In the genomic region with DNA sequence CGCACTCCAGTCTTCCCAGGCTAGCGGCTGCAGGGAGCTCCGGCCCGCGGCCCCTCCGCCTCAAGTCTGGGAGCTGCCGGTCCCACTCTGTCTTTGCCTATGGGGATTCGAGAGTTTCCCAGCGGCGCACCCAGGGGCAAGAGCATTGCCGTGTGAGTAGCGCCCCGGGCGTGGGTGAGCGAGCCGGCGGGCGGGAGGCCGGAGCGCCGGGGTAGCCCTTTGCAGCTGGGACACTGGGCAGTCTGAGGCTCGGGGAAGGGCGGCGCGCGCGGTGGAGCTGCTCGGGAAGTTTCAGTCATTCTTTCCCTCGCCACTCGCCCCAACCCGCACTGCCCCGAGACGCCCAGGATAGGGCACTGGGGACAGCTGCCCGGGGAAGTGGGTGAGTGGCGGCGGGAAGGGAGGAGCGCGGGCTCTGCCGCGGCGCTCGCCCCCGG, we compare ENCODE assay signal across 10 cellular contexts. TPM values are rescaled to one million over a fixed set of nuclear protein-coding genes. Genes with fewer than 3 reads are reported as not detected.
DNase-seq lines count a peak whose midpoint lies in the region; ATAC-seq and TF ChIP-seq lines count a peak whose summit lies in the region.
"Had no signal": no experiment of that assay in that cellular context is flagged by ENCODE, and none has a peak within 500 bp of the region (broad histone marks: within the 10 kb centered on the region; RNA-seq: fewer than 3 reads in every experiment).

No MANE protein-coding gene starts in this region.

- H3K27ac ChIP-seq in suprapubic skin, result no peak overlapping the region
- H3K27ac ChIP-seq: 22Rv1 had no signal

- H3K4me3 ChIP-seq in suprapubic skin, result peak overlapping the region; percentile 33

- H3K27me3 ChIP-seq in suprapubic skin, result peaks cover 54% of the 10 kb centered on the region

- POLR2A ChIA-PET in activated CD4-positive, alpha-beta memory T cell treated with anti-CD3 and anti-CD28 coated beads for 36 hours (lab: Charles Lee), result no interaction called here

- H3K36me3 ChIP-seq in suprapubic skin, result no peaks in the 10 kb centered on the region

- TF ChIP-seq POLR2A in suprapubic skin (IDR thresholded peaks at IDR 0.05), result no peak

- H3K9me3 ChIP-seq in suprapubic skin, result no peaks in the 10 kb centered on the region

- TF ChIP-seq CTCF in brain (conservative IDR thresholded peaks at IDR 0.05) (no peak), suprapubic skin (IDR thresholded peaks at IDR 0.05) (no peak)

- H3K9me3 Mint-ChIP-seq in brain, result peaks cover 0 to 8% (median 3%) of the 10 kb centered on the region in 5 experiments
- H3K9me3 Mint-ChIP-seq in activated CD4-positive, alpha-beta memory T cell treated with anti-CD3 and anti-CD28 coated beads for 36 hours, result no peaks in the 10 kb centered on the region
- H3K9me3 Mint-ChIP-seq: activated T-helper 1 cell treated with anti-CD3 and anti-CD28 coated beads, Interleukin-12 subunit alpha, Interleukin-12 subunit beta, Interleukin-2, Interleukin-4 antibody, amounts not matched to agents 30 ng/mL and 10 ng/mL and 1 ng/mL, durations not matched to agents 14 hours and 24 hours and 36 hours had no signal

- H3K36me3 Mint-ChIP-seq in brain, result no peaks in the 10 kb centered on the region
- no peaks in the 10 kb centered on the region for H3K36me3 Mint-ChIP-seq in activated CD4-positive, alpha-beta memory T cell treated with anti-CD3 and anti-CD28 coated beads for 36 hours

- H3K4me1 ChIP-seq in suprapubic skin, result peaks cover 8% of the 10 kb centered on the region

- peaks cover 15% of the 10 kb centered on the region for H3K4me1 Mint-ChIP-seq in brain
- H3K4me1 Mint-ChIP-seq in activated CD4-positive, alpha-beta memory T cell treated with anti-CD3 and anti-CD28 coated beads for 36 hours (ENCODE audit: low read depth), result peaks cover 6% of the 10 kb centered on the region

- DNase-seq in DMS79 treated with DMSO at 0.1 percent for 48 hours (lab: John Stamatoyannopoulos, UW), result peak; percentile 22
- no peak for DNase-seq in DMS79 (lab: John Stamatoyannopoulos, UW)
- DNase-seq in iris pigment epithelial cell (ENCODE audit: low read depth), result peak; percentile 16
- no peak for DNase-seq in suprapubic skin (ENCODE audit: low spot score in 2 of 2)
- no peak for DNase-seq in activated CD4-positive, alpha-beta memory T cell treated with anti-CD3 and anti-CD28 coated beads for 36 hours
- no peak for DNase-seq in stimulated activated CD4-positive, alpha-beta T cell treated with anti-CD3 and anti-CD28 coated beads, Interleukin-4, amount 100 ng/mL, for 24 hours

- H3K27ac Mint-ChIP-seq in brain, result no peak overlapping the region
- H3K27ac Mint-ChIP-seq in activated CD4-positive, alpha-beta memory T cell treated with anti-CD3 and anti-CD28 coated beads for 36 hours, result no peak overlapping the region
- H3K27ac Mint-ChIP-seq: activated T-helper 1 cell treated with anti-CD3 and anti-CD28 coated beads, Interleukin-12 subunit alpha, Interleukin-12 subunit beta, Interleukin-2, Interleukin-4 antibody, amounts not matched to agents 30 ng/mL and 10 ng/mL and 1 ng/mL, durations not matched to agents 14 hours and 24 hours and 36 hours had no signal

- peak overlapping the region; percentile 57 to 80 (median 79) for H3K4me3 Mint-ChIP-seq in brain
- no peak overlapping the region for H3K4me3 Mint-ChIP-seq in activated CD4-positive, alpha-beta memory T cell treated with anti-CD3 and anti-CD28 coated beads for 36 hours
- H3K4me3 Mint-ChIP-seq: activated T-helper 1 cell treated with anti-CD3 and anti-CD28 coated beads, Interleukin-12 subunit alpha, Interleukin-12 subunit beta, Interleukin-2, Interleukin-4 antibody, amounts not matched to agents 30 ng/mL and 10 ng/mL and 1 ng/mL, durations not matched to agents 14 hours and 24 hours and 36 hours had no signal

- CTCF ChIA-PET in activated CD4-positive, alpha-beta memory T cell treated with anti-CD3 and anti-CD28 coated beads for 36 hours (lab: Charles Lee), result no interaction called here

- no peak for ATAC-seq in GM18502 (IDR thresholded peaks at IDR 0.05; ENCODE audit: poor library complexity, unreplicated experiment)

- 3% methylated on average over 6 of the region's 43 CpGs for WGBS in suprapubic skin

- no peak for TF ChIP-seq EP300 in suprapubic skin (IDR thresholded peaks at IDR 0.05)

- peaks cover 78% of the 10 kb centered on the region for H3K27me3 Mint-ChIP-seq in brain
- peaks cover 50% of the 10 kb centered on the region for H3K27me3 Mint-ChIP-seq in activated CD4-positive, alpha-beta memory T cell treated with anti-CD3 and anti-CD28 coated beads for 36 hours

- intact Hi-C loops in activated CD4-positive, alpha-beta memory T cell treated with anti-CD3 and anti-CD28 coated beads for 36 hours (cut with micrococcal nuclease), result no loop called here

RNA-seq across cellular contexts. Expression of a gene that starts 0.5 kb away (rescaled TPM):
- polyA plus RNA-seq in brain (ENCODE audit: insufficient read depth, low read depth, low replicate concordance), result 6.2 TPM
- 1 to 10 TPM in 1 of 4 donors, under 1 TPM in 3; 0.36 to 1.4 (median 0.54) TPM for total RNA-seq in suprapubic skin
- total RNA-seq in activated CD4-positive, alpha-beta memory T cell treated with anti-CD3 and anti-CD28 coated beads for 36 hours, result under 1 TPM; 0.59 to 0.70 TPM

Comparison
In these comparisons a context has a peak if more than half of its experiments do, and no peak if none do; other contexts are left out.
1. DNase-seq: peak in DMS79 treated with DMSO at 0.1 percent for 48 hours (single experiment) and iris pigment epithelial cell (single experiment); none in DMS79 (single experiment), suprapubic skin (0 of 2), activated CD4-positive, alpha-beta memory T cell treated with anti-CD3 and anti-CD28 coated beads for 36 hours (single experiment) and stimulated activated CD4-positive, alpha-beta T cell treated with anti-CD3 and anti-CD28 coated beads, Interleukin-4, amount 100 ng/mL, for 24 hours (single experiment).